ENCODE assay signal across 15 cellular contexts in the genomic region with DNA sequence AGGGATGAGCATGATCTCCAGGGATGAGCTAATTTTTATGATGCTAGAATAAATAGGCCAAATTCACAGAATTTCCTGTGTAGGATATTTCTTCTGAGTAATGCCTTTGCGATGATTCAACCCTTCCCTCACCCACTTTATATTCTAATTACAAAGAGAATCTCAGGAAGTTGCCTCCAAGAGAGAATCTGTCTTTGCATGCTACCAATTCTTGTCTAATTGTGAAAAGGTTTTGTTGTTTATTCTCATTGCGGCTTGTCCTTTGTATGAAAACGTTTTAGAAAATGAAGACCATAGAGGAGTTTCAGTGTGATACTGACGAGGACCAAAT. TPM values are rescaled to one million over a fixed set of nuclear protein-coding genes. Genes with fewer than 3 reads are reported as not detected.
DNase-seq lines count a peak whose midpoint lies in the region; ATAC-seq, FAIRE-seq and TF ChIP-seq lines count a peak whose summit lies in the region.
"Had no signal": no experiment of that assay in that cellular context is flagged by ENCODE, and none has a peak within 500 bp of the region (broad histone marks: within the 10 kb centered on the region; RNA-seq: fewer than 3 reads in every experiment).

No MANE protein-coding gene starts in this region.

- peaks cover 42% of the 10 kb centered on the region for H3K4me1 Mint-ChIP-seq in activated CD4-positive, alpha-beta memory T cell treated with anti-CD3 and anti-CD28 coated beads for 36 hours (ENCODE audit: low read depth)
- H3K4me1 Mint-ChIP-seq in activated CD4-positive, alpha-beta memory T cell treated with anti-CD3 and anti-CD28 coated beads, Interleukin-2, amount 10 ng/mL, durations not matched to agents 7 days and 5 days = peaks cover 29% of the 10 kb centered on the region
- peaks cover 22% of the 10 kb centered on the region for H3K4me1 Mint-ChIP-seq in activated CD8-positive, alpha-beta memory T cell treated with anti-CD3 and anti-CD28 coated beads, Interleukin-2, amount 10 ng/mL, durations not matched to agents 7 days and 5 days

- TF ChIP-seq CTCF in pancreas (IDR thresholded peaks at IDR 0.05) = no peak

- no peaks in the 10 kb centered on the region for H3K9me3 ChIP-seq in pancreas

- H3K9me3 Mint-ChIP-seq in activated CD4-positive, alpha-beta memory T cell treated with anti-CD3 and anti-CD28 coated beads for 36 hours = no peaks in the 10 kb centered on the region
- no peaks in the 10 kb centered on the region for H3K9me3 Mint-ChIP-seq in activated CD4-positive, alpha-beta memory T cell treated with anti-CD3 and anti-CD28 coated beads, Interleukin-2, amount 10 ng/mL, durations not matched to agents 7 days and 5 days
- no peaks in the 10 kb centered on the region for H3K9me3 Mint-ChIP-seq in activated CD8-positive, alpha-beta memory T cell treated with anti-CD3 and anti-CD28 coated beads, Interleukin-2, amount 10 ng/mL, durations not matched to agents 7 days and 5 days (ENCODE audit: low read depth)

- no peak overlapping the region for H3K4me3 ChIP-seq in pancreas

- POLR2A ChIA-PET in activated CD4-positive, alpha-beta memory T cell treated with anti-CD3 and anti-CD28 coated beads for 36 hours (lab: Charles Lee) = interaction anchor here (0.8 to 1.4 kb wide), 3 partner anchors 41 to 47 kb away, joined by 3 to 4 read pairs (median 3); no protein-coding TSS in a partner anchor
- POLR2A ChIA-PET in activated CD4-positive, alpha-beta memory T cell treated with anti-CD3 and anti-CD28 coated beads, Interleukin-2, amount 10 ng/mL, durations not matched to agents 7 days and 5 days (lab: Charles Lee) = interaction anchor here (1.2 kb wide), 1 partner anchor 42 kb away, joined by 4 read pairs; no protein-coding TSS in a partner anchor

- no peak overlapping the region for H3K27ac ChIP-seq in pancreas

- 63 to 67% methylated on average over 4 of the region's 4 CpGs for WGBS in pancreas, 2 donors

- H3K36me3 ChIP-seq in pancreas = no peaks in the 10 kb centered on the region

- no peaks in the 10 kb centered on the region for H3K27me3 ChIP-seq in pancreas

- CTCF ChIA-PET in activated CD4-positive, alpha-beta memory T cell treated with anti-CD3 and anti-CD28 coated beads for 36 hours (lab: Charles Lee) = interaction anchor here (0.6 to 1.4 kb wide), 3 partner anchors 43 to 69 kb away, joined by 3 to 4 read pairs (median 3); no protein-coding TSS in a partner anchor
- CTCF ChIA-PET in activated CD4-positive, alpha-beta memory T cell treated with anti-CD3 and anti-CD28 coated beads, Interleukin-2, amount 10 ng/mL, durations not matched to agents 7 days and 5 days (lab: Charles Lee) = interaction anchor here (1.1 kb wide), 1 partner anchor 50 kb away, joined by 3 read pairs; no protein-coding TSS in a partner anchor
- CTCF ChIA-PET in activated CD8-positive, alpha-beta memory T cell treated with anti-CD3 and anti-CD28 coated beads, Interleukin-2, amount 10 ng/mL, durations not matched to agents 7 days and 5 days (lab: Charles Lee) = interaction anchor here (1.0 kb wide), 1 partner anchor 34 kb away, joined by 4 read pairs; no protein-coding TSS in a partner anchor

- H3K4me3 Mint-ChIP-seq in activated CD4-positive, alpha-beta memory T cell treated with anti-CD3 and anti-CD28 coated beads for 36 hours = no peak overlapping the region
- no peak overlapping the region for H3K4me3 Mint-ChIP-seq in activated CD4-positive, alpha-beta memory T cell treated with anti-CD3 and anti-CD28 coated beads, Interleukin-2, amount 10 ng/mL, durations not matched to agents 7 days and 5 days
- no peak overlapping the region for H3K4me3 Mint-ChIP-seq in activated CD8-positive, alpha-beta memory T cell treated with anti-CD3 and anti-CD28 coated beads, Interleukin-2, amount 10 ng/mL, durations not matched to agents 7 days and 5 days

- intact Hi-C loops in activated CD4-positive, alpha-beta memory T cell treated with anti-CD3 and anti-CD28 coated beads for 36 hours (cut with micrococcal nuclease) = loop anchor here (1.0 kb wide), 2 partner anchors 44 to 56 kb away; no protein-coding TSS in a partner anchor
- intact Hi-C loops in pancreas (cut with DNase I) = no loop called here

- TF ChIP-seq POLR2A in GM18505 (IDR thresholded peaks at IDR 0.05; ENCODE audit: borderline replicate concordance, extremely low read depth, insufficient read depth, insufficient read length) = no peak

- ATAC-seq in pancreas (no peak), GM18505 (IDR thresholded peaks at IDR 0.05; ENCODE audit: unreplicated experiment) (no peak)
- ATAC-seq in activated CD8-positive, alpha-beta memory T cell treated with anti-CD3 and anti-CD28 coated beads, Interleukin-2, amount 10 ng/mL, durations not matched to agents 7 days and 5 days = no peak

- no peak for FAIRE-seq in pancreas (lab: Jason Lieb, UNC)

- no peaks in the 10 kb centered on the region for H3K4me1 ChIP-seq in pancreas

- H3K36me3 Mint-ChIP-seq in activated CD4-positive, alpha-beta memory T cell treated with anti-CD3 and anti-CD28 coated beads for 36 hours = no peaks in the 10 kb centered on the region
- H3K36me3 Mint-ChIP-seq in activated CD4-positive, alpha-beta memory T cell treated with anti-CD3 and anti-CD28 coated beads, Interleukin-2, amount 10 ng/mL, durations not matched to agents 7 days and 5 days (ENCODE audit: low read depth) = no peaks in the 10 kb centered on the region
- H3K36me3 Mint-ChIP-seq in activated CD8-positive, alpha-beta memory T cell treated with anti-CD3 and anti-CD28 coated beads, Interleukin-2, amount 10 ng/mL, durations not matched to agents 7 days and 5 days = no peaks in the 10 kb centered on the region

- H3K27ac Mint-ChIP-seq in activated CD4-positive, alpha-beta memory T cell treated with anti-CD3 and anti-CD28 coated beads for 36 hours = peak overlapping the region; percentile 73
- H3K27ac Mint-ChIP-seq in activated CD4-positive, alpha-beta memory T cell treated with anti-CD3 and anti-CD28 coated beads, Interleukin-2, amount 10 ng/mL, durations not matched to agents 7 days and 5 days = no peak overlapping the region
- H3K27ac Mint-ChIP-seq in activated CD8-positive, alpha-beta memory T cell treated with anti-CD3 and anti-CD28 coated beads, Interleukin-2, amount 10 ng/mL, durations not matched to agents 7 days and 5 days = no peak overlapping the region

- peaks cover 3% of the 10 kb centered on the region for H3K27me3 Mint-ChIP-seq in activated CD4-positive, alpha-beta memory T cell treated with anti-CD3 and anti-CD28 coated beads for 36 hours
- H3K27me3 Mint-ChIP-seq in activated CD4-positive, alpha-beta memory T cell treated with anti-CD3 and anti-CD28 coated beads, Interleukin-2, amount 10 ng/mL, durations not matched to agents 7 days and 5 days = peaks cover 22% of the 10 kb centered on the region
- H3K27me3 Mint-ChIP-seq in activated CD8-positive, alpha-beta memory T cell treated with anti-CD3 and anti-CD28 coated beads, Interleukin-2, amount 10 ng/mL, durations not matched to agents 7 days and 5 days = peaks cover 16% of the 10 kb centered on the region

- no peak for DNase-seq in activated CD4-positive, alpha-beta memory T cell treated with anti-CD3 and anti-CD28 coated beads for 36 hours
- DNase-seq in activated CD4-positive, alpha-beta memory T cell treated with anti-CD3 and anti-CD28 coated beads, Interleukin-2, amount 10 ng/mL, durations not matched to agents 7 days and 5 days = no peak
- DNase-seq in RKO (ENCODE audit: low spot score) (peak; percentile 48), dedifferentiated amniotic fluid mesenchymal stem cell (ENCODE audit: extremely low spot score) (peak; percentile 55), putamen (ENCODE audit: low spot score) (peak; percentile 35), pancreas (no peak)
- no peak for DNase-seq in activated CD8-positive, alpha-beta memory T cell treated with anti-CD3 and anti-CD28 coated beads, Interleukin-2, amount 10 ng/mL, durations not matched to agents 7 days and 5 days
- DNase-seq: activated CD4-positive, alpha-beta T cell treated with anti-CD3 and anti-CD28 coated beads, Interleukin-2, amount 50 U/mL, for 4 hours; DMS79 treated with DMSO at 0.1 percent for 48 hours; KBM-7; T-helper 1 cell had no signal

RNA-seq across cellular contexts. Expression of a gene that starts 6.3 kb away (rescaled TPM):
- total RNA-seq in activated CD4-positive, alpha-beta memory T cell treated with anti-CD3 and anti-CD28 coated beads for 36 hours = under 1 TPM; 0.71 to 0.90 TPM
- under 1 TPM; 0.28 to 0.33 TPM for total RNA-seq in activated CD4-positive, alpha-beta memory T cell treated with anti-CD3 and anti-CD28 coated beads, Interleukin-2, amount 10 ng/mL, durations not matched to agents 7 days and 5 days
- not detected for total RNA-seq in pancreas
- polyA plus RNA-seq in pancreas = not detected
- total RNA-seq in activated CD8-positive, alpha-beta memory T cell treated with anti-CD3 and anti-CD28 coated beads, Interleukin-2, amount 10 ng/mL, durations not matched to agents 7 days and 5 days = under 1 TPM; 0.12 to 0.15 TPM
- total RNA-seq: epithelial cell of proximal tubule had no signal
- polyA plus RNA-seq: AG04450 had no signal

RNA-seq across cellular contexts. Expression of a gene that starts 12.7 kb away (rescaled TPM):
- total RNA-seq in activated CD4-positive, alpha-beta memory T cell treated with anti-CD3 and anti-CD28 coated beads for 36 hours = not detected
- total RNA-seq in activated CD4-positive, alpha-beta memory T cell treated with anti-CD3 and anti-CD28 coated beads, Interleukin-2, amount 10 ng/mL, durations not matched to agents 7 days and 5 days = not detected
- not detected for total RNA-seq in pancreas
- polyA plus RNA-seq in pancreas = not detected
- total RNA-seq in activated CD8-positive, alpha-beta memory T cell treated with anti-CD3 and anti-CD28 coated beads, Interleukin-2, amount 10 ng/mL, durations not matched to agents 7 days and 5 days = not detected
- total RNA-seq: epithelial cell of proximal tubule, ureter had no signal
- polyA plus RNA-seq: AG04450 had no signal

RNA-seq across cellular contexts. Expression of a gene that starts 47.4 kb away (rescaled TPM):
- total RNA-seq in activated CD4-positive, alpha-beta memory T cell treated with anti-CD3 and anti-CD28 coated beads for 36 hours = 100 to 1,000 TPM; 115 to 121 TPM
- 100 to 1,000 TPM; 148 to 154 TPM for total RNA-seq in activated CD4-positive, alpha-beta memory T cell treated with anti-CD3 and anti-CD28 coated beads, Interleukin-2, amount 10 ng/mL, durations not matched to agents 7 days and 5 days
- 10 to 100 TPM in 1 of 6 donors, 1 to 10 TPM in 5; 2.6 to 13.6 (median 7.4) TPM for total RNA-seq in pancreas
- polyA plus RNA-seq in pancreas = 10 to 100 TPM; 20.0 to 36.3 TPM
- total RNA-seq in activated CD8-positive, alpha-beta memory T cell treated with anti-CD3 and anti-CD28 coated beads, Interleukin-2, amount 10 ng/mL, durations not matched to agents 7 days and 5 days = 10 to 100 TPM; 57.9 to 87.6 TPM

Comparison
In these comparisons a context has a peak if more than half of its experiments do, and no peak if none do; other contexts are left out.
1. DNase-seq: peak in RKO (single experiment), dedifferentiated amniotic fluid mesenchymal stem cell (single experiment) and putamen (single experiment); none in activated CD4-positive, alpha-beta memory T cell treated with anti-CD3 and anti-CD28 coated beads for 36 hours (single experiment), activated CD4-positive, alpha-beta memory T cell treated with anti-CD3 and anti-CD28 coated beads, Interleukin-2, amount 10 ng/mL, durations not matched to agents 7 days and 5 days (single experiment), pancreas (0 of 6) and activated CD8-positive, alpha-beta memory T cell treated with anti-CD3 and anti-CD28 coated beads, Interleukin-2, amount 10 ng/mL, durations not matched to agents 7 days and 5 days (single experiment).
2. RNA of a gene that starts 47.4 kb away (total RNA-seq): 148 to 154 TPM in activated CD4-positive, alpha-beta memory T cell treated with anti-CD3 and anti-CD28 coated beads, Interleukin-2, amount 10 ng/mL, durations not matched to agents 7 days and 5 days, 115 to 121 TPM in activated CD4-positive, alpha-beta memory T cell treated with anti-CD3 and anti-CD28 coated beads for 36 hours and 57.9 to 87.6 TPM in activated CD8-positive, alpha-beta memory T cell treated with anti-CD3 and anti-CD28 coated beads, Interleukin-2, amount 10 ng/mL, durations not matched to agents 7 days and 5 days; 2.6 to 13.6 TPM in pancreas; every median in the first group is over 4 times any median in the second.